8 cellular contexts compared by ENCODE assay signal in genomic region chr6:32825966-32826365, GRCh38. TPM values are rescaled to one million over a fixed set of nuclear protein-coding genes. Genes with fewer than 3 reads are reported as not detected.
A peak's percentile ranks its signal among the peaks of the same experiment; 100 is the strongest.
DNase-seq lines count a peak whose midpoint lies in the region; ATAC-seq and TF ChIP-seq lines count a peak whose summit lies in the region.

No MANE protein-coding gene starts in this region.

- DNase-seq in GM04504 (ENCODE audit: low read depth) (peak; percentile 59), OCI-LY7 (ENCODE audit: low spot score) (no peak), fibroblast of mammary gland (ENCODE audit: low read depth) (peak; percentile 68), psoas muscle (no peak)

- H3K9me2 ChIP-seq in OCI-LY7 (ENCODE audit: insufficient read depth, low read length) = no peaks in the 10 kb centered on the region

- 34 to 56% (median 42%) methylated on average over 2 of the region's 2 CpGs for WGBS in psoas muscle, 3 donors

- H3K4me1 ChIP-seq in OCI-LY7 (ENCODE audit: insufficient read depth, low read length, poor library complexity, severe bottlenecking) (peaks cover 12% of the 10 kb centered on the region), psoas muscle (no peaks in the 10 kb centered on the region)

- H3K79me2 ChIP-seq in OCI-LY7 (ENCODE audit: insufficient read depth, low read depth, low read length) = no peaks in the 10 kb centered on the region

- POLR2A ChIA-PET in OCI-LY7 (lab: Charles Lee) = interaction anchor here (0.8 to 1.4 kb wide), 3 partner anchors 12 to 34 kb away, joined by 4 to 5 read pairs (median 4); partner anchors contain the start of gene TAP2

- H3K36me3 ChIP-seq in OCI-LY7 (ENCODE audit: insufficient read depth, low read length) (peaks cover 43% of the 10 kb centered on the region), psoas muscle (ENCODE audit: insufficient read depth in 1 of 2, low read depth in 1 of 2) (peaks cover 0 to 36% of the 10 kb centered on the region in 2 donors)

- BruUV-seq in OCI-LY7 (replicated peaks; lab: Mats Ljungman, UMichigan) = no TSS peak

- H3K27ac ChIP-seq in OCI-LY7 (ENCODE audit: low read depth, low read length, poor library complexity, severe bottlenecking) = no peak overlapping the region
- no peak overlapping the region for H3K27ac ChIP-seq in psoas muscle

- H2AFZ ChIP-seq in OCI-LY7 (ENCODE audit: low read length) = no peak overlapping the region

- H3K4me2 ChIP-seq in OCI-LY7 (ENCODE audit: low read length) = no peak overlapping the region

- H3K4me3 ChIP-seq in OCI-LY7 (ENCODE audit: low read depth, low read length, poor library complexity, severe bottlenecking) = no peak overlapping the region
- H3K4me3 ChIP-seq in fibroblast of mammary gland (ENCODE audit: control insufficient read depth, low read depth, low read length) = no peak overlapping the region
- no peak overlapping the region for H3K4me3 ChIP-seq in psoas muscle

- H4K20me1 ChIP-seq in OCI-LY7 (ENCODE audit: insufficient read depth, low read length) = no peaks in the 10 kb centered on the region

- no peaks in the 10 kb centered on the region for H3K27me3 ChIP-seq in psoas muscle (ENCODE audit: insufficient read depth in 3 of 3, low read length in 2 of 3)

- ATAC-seq in psoas muscle (peak in 2 of 4 donors; percentile 33 to 76), GM18873 (IDR thresholded peaks at IDR 0.05; ENCODE audit: low FRiP score, unreplicated experiment) (no peak), HG03135 (IDR thresholded peaks at IDR 0.05; ENCODE audit: unreplicated experiment) (no peak), GM18909 (IDR thresholded peaks at IDR 0.05; ENCODE audit: poor library complexity, unreplicated experiment) (no peak), HG02885 (IDR thresholded peaks at IDR 0.05; ENCODE audit: poor library complexity, unreplicated experiment) (no peak)

- CTCF ChIA-PET in OCI-LY7 (lab: Charles Lee; ENCODE audit: unreplicated experiment) = interaction anchor here (0.8 to 1.0 kb wide), 2 partner anchors 12 to 42 kb away, joined by 3 to 4 read pairs; partner anchors contain the start of gene TAP2

- TF ChIP-seq CTCF in OCI-LY7 (conservative IDR thresholded peaks at IDR 0.05; ENCODE audit: low read length) (peak; percentile 73), fibroblast of mammary gland (conservative IDR thresholded peaks at IDR 0.05; ENCODE audit: control insufficient read depth, insufficient read depth, low read depth, low read length) (peak; percentile 33), psoas muscle (IDR thresholded peaks at IDR 0.05) (peak; percentile 50)

- H3K9me3 ChIP-seq in OCI-LY7 (ENCODE audit: low read length) (no peaks in the 10 kb centered on the region), psoas muscle (no peaks in the 10 kb centered on the region)

- intact Hi-C loops in OCI-LY7 (cut with micrococcal nuclease; ENCODE audit: unreplicated experiment) = no loop called here
- intact Hi-C loops in psoas muscle (cut with DNase I) = loop anchor here in 1 of 2 donors (5.0 kb wide), 1 partner anchor 41 kb away; no protein-coding TSS in a partner anchor

RNA-seq across cellular contexts. Expression of gene HLA-DOB, which starts 9.2 kb away (rescaled TPM):
- total RNA-seq in OCI-LY7 (2014; rRNA removed; shearing (Covaris generic)) = 46.5 and 48.1 TPM in 2 replicates
- 57.1 and 69.3 TPM in 2 replicates for total RNA-seq in OCI-LY7 (2022)
- under 1 TPM in 1 of 4 donors, not detected in 3; 0.21 TPM for total RNA-seq in psoas muscle
- under 1 TPM; 0.10 to 0.25 (median 0.18) TPM for polyA plus RNA-seq in psoas muscle

RNA-seq across cellular contexts. Expression of gene TAP2, which starts 12.6 kb away (rescaled TPM):
- 90.9 and 96.4 TPM in 2 replicates for total RNA-seq in OCI-LY7 (2014; rRNA removed; shearing (Covaris generic))
- 108 and 132 TPM in 2 replicates for total RNA-seq in OCI-LY7 (2022)
- total RNA-seq in psoas muscle = 10 to 100 TPM; 13.6 to 18.5 (median 16.5) TPM
- polyA plus RNA-seq in psoas muscle = 10 to 100 TPM in 1 of 3 donors, 1 to 10 TPM in 2; 7.6 to 16.6 (median 7.7) TPM

RNA-seq across cellular contexts. Expression of gene PSMB8, which starts 17.9 kb away (rescaled TPM):
- total RNA-seq in OCI-LY7 (2014; rRNA removed; shearing (Covaris generic)) = 142 and 164 TPM in 2 replicates
- 194 and 216 TPM in 2 replicates for total RNA-seq in OCI-LY7 (2022)
- total RNA-seq in psoas muscle = 10 to 100 TPM in 3 of 4 donors, 1 to 10 TPM in 1; 7.0 to 10.8 (median 10.2) TPM
- polyA plus RNA-seq in psoas muscle = 10 to 100 TPM in 2 of 3 donors, 1 to 10 TPM in 1; 7.7 to 19.2 (median 14.2) TPM

RNA-seq across cellular contexts. Expression of gene TAP1, which starts 27.5 kb away (rescaled TPM):
- total RNA-seq in OCI-LY7 (2014; rRNA removed; shearing (Covaris generic)) = 62.1 and 85.9 TPM in 2 replicates
- total RNA-seq in OCI-LY7 (2022) = 66.3 and 75.0 TPM in 2 replicates
- total RNA-seq in psoas muscle = 10 to 100 TPM; 14.1 to 23.5 (median 16.8) TPM
- polyA plus RNA-seq in psoas muscle = 10 to 100 TPM; 15.2 to 21.7 (median 17.7) TPM

RNA-seq across cellular contexts. Expression of gene PSMB9, which starts 28.0 kb away (rescaled TPM):
- 149 and 158 TPM in 2 replicates for total RNA-seq in OCI-LY7 (2014; rRNA removed; shearing (Covaris generic))
- total RNA-seq in OCI-LY7 (2022) = 193 and 207 TPM in 2 replicates
- 10 to 100 TPM in 2 of 4 donors, 1 to 10 TPM in 2; 6.6 to 10.5 (median 10.0) TPM for total RNA-seq in psoas muscle
- polyA plus RNA-seq in psoas muscle = 10 to 100 TPM in 2 of 3 donors, 1 to 10 TPM in 1; 8.0 to 18.0 (median 13.2) TPM

Comparison
In these comparisons a context has a peak if more than half of its experiments do, and no peak if none do; other contexts are left out.
1. DNase-seq: peak in GM04504 (single experiment) and fibroblast of mammary gland (single experiment); none in OCI-LY7 (single experiment) and psoas muscle (0 of 2).
2. RNA of gene HLA-DOB, which starts 9.2 kb away (total RNA-seq): 46.5 to 69.3 TPM in OCI-LY7; 0.21 TPM in psoas muscle; every median in the first group is over 10 times any median in the second.
3. RNA of gene TAP2, which starts 12.6 kb away (total RNA-seq): 90.9 to 132 TPM in OCI-LY7; 13.6 to 18.5 TPM in psoas muscle; every median in the first group is over 4 times any median in the second.
4. RNA of gene PSMB8, which starts 17.9 kb away (total RNA-seq): 142 to 216 TPM in OCI-LY7; 7.0 to 10.8 TPM in psoas muscle; every median in the first group is over 10 times any median in the second.
5. Peak in every context shown above with its lines, with median percentiles within 50 percentile points of each other: CTCF ChIP-seq.